In the genomic region with DNA sequence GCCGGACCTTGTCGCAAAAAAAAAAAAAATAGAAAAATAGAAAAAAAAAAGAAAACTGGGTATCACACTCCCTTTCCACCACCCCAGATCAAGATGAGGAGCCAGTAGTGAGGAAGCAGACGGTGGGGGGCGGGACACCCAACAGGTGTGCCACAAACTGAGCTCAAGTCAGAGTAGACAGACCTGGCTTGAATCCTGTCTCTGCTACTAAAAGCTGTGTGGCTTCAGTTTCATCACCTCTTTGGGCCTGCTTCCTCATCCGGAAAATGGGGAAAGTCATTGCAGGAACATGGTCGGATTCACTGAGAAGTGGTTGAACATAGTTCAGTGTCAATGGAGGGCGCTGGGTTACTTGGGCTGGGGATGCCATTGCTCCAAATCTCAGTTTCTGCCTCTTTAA, we compare ENCODE assay signal across 10 cellular contexts. TPM values are rescaled to one million over a fixed set of nuclear protein-coding genes. Genes with fewer than 3 reads are reported as not detected.
DNase-seq lines count a peak whose midpoint lies in the region; ATAC-seq and TF ChIP-seq lines count a peak whose summit lies in the region.
"Had no signal": no experiment of that assay in that cellular context is flagged by ENCODE, and none has a peak within 500 bp of the region (broad histone marks: within the 10 kb centered on the region; RNA-seq: fewer than 3 reads in every experiment).

No MANE protein-coding gene starts in this region.

- no peaks in the 10 kb centered on the region for H3K36me3 Mint-ChIP-seq in activated naive CD4-positive, alpha-beta T cell treated with anti-CD3 and anti-CD28 coated beads, Interleukin-2, amount 10 ng/mL, durations not matched to agents 7 days and 5 days
- no peaks in the 10 kb centered on the region for H3K36me3 Mint-ChIP-seq in CD4-positive, alpha-beta T cell (ENCODE audit: low read depth)
- H3K36me3 Mint-ChIP-seq: natural killer cell had no signal

- no peak overlapping the region for H3K4me3 ChIP-seq in colonic mucosa
- H3K4me3 ChIP-seq in stomach smooth muscle (ENCODE audit: low read length in 2 of 2): peak overlapping the region; percentile 86 to 88

- H3K4me1 ChIP-seq in colonic mucosa (peaks cover 14% of the 10 kb centered on the region), stomach smooth muscle (ENCODE audit: control insufficient read depth, insufficient read depth, low read length) (peaks cover 56% of the 10 kb centered on the region)

- no peaks in the 10 kb centered on the region for H3K36me3 ChIP-seq in colonic mucosa
- H3K36me3 ChIP-seq in stomach smooth muscle (ENCODE audit: control insufficient read depth in 2 of 2, insufficient read depth in 2 of 2, low read length in 2 of 2): peaks cover 5 to 8% of the 10 kb centered on the region in 2 donors

- H3K4me3 Mint-ChIP-seq in activated naive CD4-positive, alpha-beta T cell treated with anti-CD3 and anti-CD28 coated beads, Interleukin-2, amount 10 ng/mL, durations not matched to agents 7 days and 5 days: no peak overlapping the region
- H3K4me3 Mint-ChIP-seq in CD4-positive, alpha-beta T cell: no peak overlapping the region
- H3K4me3 Mint-ChIP-seq: natural killer cell had no signal

- H3K9me3 Mint-ChIP-seq in activated naive CD4-positive, alpha-beta T cell treated with anti-CD3 and anti-CD28 coated beads, Interleukin-2, amount 10 ng/mL, durations not matched to agents 7 days and 5 days: peaks cover 5% of the 10 kb centered on the region
- H3K9me3 Mint-ChIP-seq in CD4-positive, alpha-beta T cell: no peaks in the 10 kb centered on the region
- H3K9me3 Mint-ChIP-seq: natural killer cell had no signal

- DNase-seq in RPMI8226 (peak; percentile 40), colonic mucosa (peak; percentile 44), lung microvascular endothelial cell (ENCODE audit: low read depth in 2 of 2) (peak; percentile 20 to 38), AG20443 (ENCODE audit: low spot score) (no peak), NCI-H187 treated with DMSO at 0.1 percent for 48 hours (lab: John Stamatoyannopoulos, UW) (no peak)
- no peak for DNase-seq in activated naive CD4-positive, alpha-beta T cell treated with anti-CD3 and anti-CD28 coated beads, Interleukin-2, amount 10 ng/mL, durations not matched to agents 7 days and 5 days
- no peak for DNase-seq in CD4-positive, alpha-beta T cell
- DNase-seq: natural killer cell; stimulated activated CD4-positive, alpha-beta T cell treated with anti-CD3 and anti-CD28 coated beads, Interleukin-4, amount 100 ng/mL, for 1 hour had no signal

- no peak for TF ChIP-seq CTCF in colonic mucosa (IDR thresholded peaks at IDR 0.05)
- no peak for TF ChIP-seq CTCF in CD4-positive, alpha-beta T cell (IDR thresholded peaks at IDR 0.05)

- H3K27me3 Mint-ChIP-seq in activated naive CD4-positive, alpha-beta T cell treated with anti-CD3 and anti-CD28 coated beads, Interleukin-2, amount 10 ng/mL, durations not matched to agents 7 days and 5 days: peaks cover 58% of the 10 kb centered on the region
- H3K27me3 Mint-ChIP-seq in CD4-positive, alpha-beta T cell: peaks cover 43% of the 10 kb centered on the region

- H3K9ac ChIP-seq in colonic mucosa (ENCODE audit: low read depth in 2 of 2, low read length in 2 of 2): peak overlapping the region in 1 of 2 donors; percentile 73
- peak overlapping the region; percentile 80 to 87 for H3K9ac ChIP-seq in stomach smooth muscle (ENCODE audit: low read length in 2 of 2)

- CTCF ChIA-PET in activated naive CD4-positive, alpha-beta T cell treated with anti-CD3 and anti-CD28 coated beads, Interleukin-2, amount 10 ng/mL, durations not matched to agents 7 days and 5 days (lab: Charles Lee): no interaction called here
- CTCF ChIA-PET in CD4-positive, alpha-beta T cell (lab: Charles Lee): no interaction called here

- no peak for ATAC-seq in CD4-positive, alpha-beta T cell (ENCODE audit: poor library complexity)
- ATAC-seq: natural killer cell had no signal

- POLR2A ChIA-PET in CD4-positive, alpha-beta T cell (lab: Charles Lee): interaction anchor here (0.6 kb wide), 1 partner anchor 470 kb away, joined by 4 read pairs; no protein-coding TSS in a partner anchor

- intact Hi-C loops in colonic mucosa (cut with DNase I): no loop called here
- intact Hi-C loops in CD4-positive, alpha-beta T cell (cut with DNase I, micrococcal nuclease): no loop called here

- H3K27ac ChIP-seq in colonic mucosa (peak overlapping the region; percentile 74), stomach smooth muscle (ENCODE audit: low read length) (peak overlapping the region; percentile 99)
- no peak overlapping the region for H3K27ac ChIP-seq in CD4-positive, alpha-beta T cell (ENCODE audit: low read depth, low read length)

- no peak overlapping the region for H3K27ac Mint-ChIP-seq in activated naive CD4-positive, alpha-beta T cell treated with anti-CD3 and anti-CD28 coated beads, Interleukin-2, amount 10 ng/mL, durations not matched to agents 7 days and 5 days
- H3K27ac Mint-ChIP-seq in CD4-positive, alpha-beta T cell: no peak overlapping the region
- H3K27ac Mint-ChIP-seq: natural killer cell had no signal

- H3K27me3 ChIP-seq in colonic mucosa (no peaks in the 10 kb centered on the region), stomach smooth muscle (ENCODE audit: control insufficient read depth in 1 of 2, insufficient read depth in 2 of 2, low read length in 2 of 2) (no peaks in the 10 kb centered on the region)
- peaks cover 37% of the 10 kb centered on the region for H3K27me3 ChIP-seq in CD4-positive, alpha-beta T cell (ENCODE audit: control insufficient read depth, insufficient read depth, low read length)

- no peaks in the 10 kb centered on the region for H3K4me1 Mint-ChIP-seq in activated naive CD4-positive, alpha-beta T cell treated with anti-CD3 and anti-CD28 coated beads, Interleukin-2, amount 10 ng/mL, durations not matched to agents 7 days and 5 days
- peaks cover 4% of the 10 kb centered on the region for H3K4me1 Mint-ChIP-seq in CD4-positive, alpha-beta T cell (ENCODE audit: low read depth)

- H3K9me3 ChIP-seq in colonic mucosa (no peaks in the 10 kb centered on the region), stomach smooth muscle (ENCODE audit: control insufficient read depth in 2 of 2, low read length in 2 of 2) (no peaks in the 10 kb centered on the region)
- H3K9me3 ChIP-seq in CD4-positive, alpha-beta T cell (ENCODE audit: control insufficient read depth, low read length): no peaks in the 10 kb centered on the region

RNA-seq across cellular contexts. Expression of a gene that starts 2.9 kb away (rescaled TPM):
- total RNA-seq in colonic mucosa: 1 to 10 TPM; 5.7 to 7.1 TPM
- 13.5 and 54.6 TPM in 2 replicates for total RNA-seq in lung microvascular endothelial cell
- not detected for total RNA-seq in CD4-positive, alpha-beta T cell
- total RNA-seq: natural killer cell had no signal

RNA-seq across cellular contexts. Expression of a gene that starts 47.2 kb away (rescaled TPM):
- total RNA-seq in colonic mucosa (10 to 100 TPM; 46.0 to 87.5 TPM), lung microvascular endothelial cell (55.1 and 61.3 TPM in 2 replicates)
- 10 to 100 TPM; 18.9 to 20.2 TPM for total RNA-seq in CD4-positive, alpha-beta T cell

Comparison
In these comparisons a context has a peak if more than half of its experiments do, and no peak if none do; other contexts are left out.
1. DNase-seq: peak in RPMI8226 (single experiment), colonic mucosa (single experiment) and lung microvascular endothelial cell (2 of 2); none in activated naive CD4-positive, alpha-beta T cell treated with anti-CD3 and anti-CD28 coated beads, Interleukin-2, amount 10 ng/mL, durations not matched to agents 7 days and 5 days (single experiment), AG20443 (single experiment), NCI-H187 treated with DMSO at 0.1 percent for 48 hours (single experiment) and CD4-positive, alpha-beta T cell (0 of 10).
2. RNA of a gene that starts 2.9 kb away (total RNA-seq): 13.5 to 54.6 TPM in lung microvascular endothelial cell and 5.7 to 7.1 TPM in colonic mucosa; not detected in CD4-positive, alpha-beta T cell; every median in the first group is over 4 times any median in the second.